Comparison of ENCODE assay signal across 21 cellular contexts in genomic region chr7:78472519-78472918, GRCh38.
DNase-seq lines count a peak whose midpoint lies in the region; ATAC-seq, FAIRE-seq and TF ChIP-seq lines count a peak whose summit lies in the region.
"Had no signal": no experiment of that assay in that cellular context is flagged by ENCODE, and none has a peak within 500 bp of the region (broad histone marks: within the 10 kb centered on the region; RNA-seq: fewer than 3 reads in every experiment).

No MANE protein-coding gene starts in this region.

- no peak overlapping the region for H3K4me2 ChIP-seq in astrocyte (ENCODE audit: low read length)

- no peak for TF ChIP-seq POLR2A in H54 (IDR thresholded peaks at IDR 0.05; ENCODE audit: low read depth, low read length)

- no peak overlapping the region for H3K27ac ChIP-seq in astrocyte (ENCODE audit: low read depth, low read length)
- H3K27ac ChIP-seq: body of pancreas, gastrocnemius medialis, HL-60, neutrophil, SJSA1, thyroid gland had no signal

- no peaks in the 10 kb centered on the region for H3K9me3 Mint-ChIP-seq in astrocyte (ENCODE audit: unreplicated experiment)

- peak; percentile 62 for FAIRE-seq in H54 (lab: Jason Lieb, UNC)
- FAIRE-seq in astrocyte (lab: Jason Lieb, UNC): peak; percentile 93
- FAIRE-seq: A204.1 had no signal

- TF ChIP-seq CTCF in astrocyte (IDR thresholded peaks at IDR 0.05; ENCODE audit: insufficient read depth, low read depth, low read length): no peak

- no peak overlapping the region for H3K4me3 Mint-ChIP-seq in astrocyte (ENCODE audit: unreplicated experiment)
- H3K4me3 Mint-ChIP-seq: activated CD4-positive, alpha-beta T cell treated with anti-CD3 and anti-CD28 coated beads for 36 hours had no signal

- H3K27me3 ChIP-seq in astrocyte (ENCODE audit: insufficient read depth, low read length) (no peaks in the 10 kb centered on the region), HAP-1 (ENCODE audit: low read depth) (no peaks in the 10 kb centered on the region; the same call in 1 of the 2 replicates)
- H3K27me3 ChIP-seq: body of pancreas, gastrocnemius medialis, neutrophil, SJSA1, thyroid gland had no signal

- peaks cover 14% of the 10 kb centered on the region for H3K4me1 Mint-ChIP-seq in astrocyte (ENCODE audit: low read depth, unreplicated experiment)
- H3K4me1 Mint-ChIP-seq: activated CD4-positive, alpha-beta T cell treated with anti-CD3 and anti-CD28 coated beads for 36 hours had no signal

- H3K27me3 Mint-ChIP-seq in astrocyte (ENCODE audit: low read depth, unreplicated experiment): no peaks in the 10 kb centered on the region
- H3K27me3 Mint-ChIP-seq: activated CD4-positive, alpha-beta T cell treated with anti-CD3 and anti-CD28 coated beads for 36 hours had no signal

- no peaks in the 10 kb centered on the region for H4K20me1 ChIP-seq in astrocyte (ENCODE audit: insufficient read depth, low read length)

- no peak overlapping the region for H3K4me3 ChIP-seq in astrocyte (ENCODE audit: insufficient read depth, low read depth, low read length)
- H3K4me3 ChIP-seq in HAP-1: no peak overlapping the region
- H3K4me3 ChIP-seq: body of pancreas, gastrocnemius medialis, SJSA1, thyroid gland had no signal

- H3K9me3 ChIP-seq in astrocyte (ENCODE audit: insufficient read depth, low read depth, low read length) (no peaks in the 10 kb centered on the region), HAP-1 (no peaks in the 10 kb centered on the region)
- H3K9me3 ChIP-seq: body of pancreas, gastrocnemius medialis, neutrophil, SJSA1, thyroid gland had no signal

- H3K27ac Mint-ChIP-seq in astrocyte (ENCODE audit: unreplicated experiment): peak overlapping the region; percentile 45
- H3K27ac Mint-ChIP-seq: activated CD4-positive, alpha-beta T cell treated with anti-CD3 and anti-CD28 coated beads for 36 hours had no signal

- no peak overlapping the region for H3K9ac ChIP-seq in astrocyte (ENCODE audit: low read length)

- H2AFZ ChIP-seq in astrocyte (ENCODE audit: low read depth, low read length): no peak overlapping the region

- ATAC-seq in HG02623 (IDR thresholded peaks at IDR 0.05; ENCODE audit: unreplicated experiment): no peak
- ATAC-seq: activated CD4-positive, alpha-beta T cell treated with anti-CD3 and anti-CD28 coated beads for 36 hours; body of pancreas; gastrocnemius medialis had no signal

- DNase-seq in ACHN (peak; percentile 22), H54 (ENCODE audit: insufficient read length, low spot score) (no peak), astrocyte (ENCODE audit: low read depth) (peak; percentile 52), glomerular visceral epithelial cell (ENCODE audit: extremely low spot score) (peak; percentile 30), NCI-H2196 treated with DMSO at 0.1 percent for 48 hours (lab: John Stamatoyannopoulos, UW; ENCODE audit: unreplicated experiment) (no peak), HAP-1 (ENCODE audit: low spot score in 2 of 2) (no peak), mesenteric fat pad (ENCODE audit: low spot score) (no peak)
- DNase-seq: activated CD4-positive, alpha-beta T cell treated with anti-CD3 and anti-CD28 coated beads for 36 hours; activated naive CD4-positive, alpha-beta T cell treated with Interleukin-2 at 50 U/mL for 16 hours; body of pancreas; gastrocnemius medialis; NCI-H1694; NCI-H524 treated with DMSO at 0.1 percent for 48 hours; OCI-M1; stimulated activated CD4-positive, alpha-beta T cell treated with anti-CD3 and anti-CD28 coated beads, Interleukin-4, amount 100 ng/mL, for 4 hours; thyroid gland had no signal

- H3K36me3 Mint-ChIP-seq in astrocyte (ENCODE audit: low read depth, unreplicated experiment): no peaks in the 10 kb centered on the region

- H3K36me3 ChIP-seq in astrocyte (ENCODE audit: insufficient read depth, low read length) (no peaks in the 10 kb centered on the region), HAP-1 (replicated peaks) (no peaks in the 10 kb centered on the region)
- H3K36me3 ChIP-seq: gastrocnemius medialis, neutrophil, SJSA1, thyroid gland had no signal

- H3K79me2 ChIP-seq in astrocyte (ENCODE audit: insufficient read depth, low read length): no peaks in the 10 kb centered on the region

- H3K4me1 ChIP-seq in astrocyte (ENCODE audit: insufficient read depth, low read length) (no peaks in the 10 kb centered on the region), HAP-1 (peaks cover 13% of the 10 kb centered on the region)
- H3K4me1 ChIP-seq: body of pancreas, SJSA1 had no signal

- in situ Hi-C loops in ACHN (cut with HindIII; ENCODE audit: low pct_ligation_motif_present, low pct_unique_long_range_greater_than_20kb, low sequenced_read_pairs) (no loop called here), HAP-1 (cut with MboI; ENCODE audit: low sequenced_read_pairs) (no loop called here)

Comparison
In these comparisons a context has a peak if more than half of its experiments do, and no peak if none do; other contexts are left out.
1. DNase-seq: peak in ACHN (single experiment), astrocyte (single experiment) and glomerular visceral epithelial cell (single experiment); none in H54 (single experiment), NCI-H2196 treated with DMSO at 0.1 percent for 48 hours (single experiment), HAP-1 (0 of 2) and mesenteric fat pad (single experiment).